In the genomic region with DNA sequence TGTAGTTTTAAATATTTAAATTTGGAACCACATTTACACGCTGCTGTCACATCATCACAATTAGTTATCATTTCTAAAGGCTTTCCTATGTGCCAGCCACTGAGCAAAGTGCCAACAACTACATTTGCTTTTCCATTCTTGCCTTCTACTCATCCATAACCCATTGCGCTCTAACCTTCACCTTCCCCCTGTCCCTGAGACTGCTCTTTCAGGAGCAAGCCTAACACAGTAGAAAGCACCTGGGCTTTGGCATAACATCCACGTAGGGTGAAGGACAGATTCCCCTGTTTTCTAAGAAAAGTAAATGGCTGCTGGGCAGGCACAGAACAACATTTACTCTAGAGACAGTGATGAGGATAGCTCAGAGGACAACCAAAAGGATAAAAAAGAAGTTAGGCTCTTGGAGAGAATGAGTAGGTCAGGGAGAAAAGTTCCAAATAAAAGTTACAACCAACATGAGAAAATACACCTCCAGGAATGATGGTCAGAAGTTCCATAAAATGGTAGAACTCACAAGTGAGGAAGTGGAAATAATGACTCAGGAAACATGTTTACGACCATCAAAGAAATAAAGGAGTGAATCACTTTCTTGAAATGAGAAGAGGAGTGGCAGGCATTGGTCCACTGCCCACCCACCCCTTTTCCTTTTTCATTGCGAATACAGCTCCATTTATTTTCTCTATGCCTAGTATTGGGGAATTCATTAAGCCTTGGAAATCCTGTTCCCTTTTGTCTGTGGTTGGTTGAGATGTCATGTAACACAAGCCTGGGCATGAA, we compare ENCODE assay signal across 12 cellular contexts.
A peak's percentile ranks its signal among the peaks of the same experiment; 100 is the strongest.
DNase-seq lines count a peak whose midpoint lies in the region; ATAC-seq, FAIRE-seq and TF ChIP-seq lines count a peak whose summit lies in the region.
"Had no signal": no experiment of that assay in that cellular context is flagged by ENCODE, and none has a peak within 500 bp of the region (broad histone marks: within the 10 kb centered on the region; RNA-seq: fewer than 3 reads in every experiment).

No MANE protein-coding gene starts in this region.

- H3K9me1 ChIP-seq in endothelial cell of umbilical vein (replicated peaks; ENCODE audit: control insufficient read depth, extremely low read depth, insufficient read depth, low read length): no peaks in the 10 kb centered on the region

- peak overlapping the region; percentile 83 for H3K4me3 Mint-ChIP-seq in activated naive CD4-positive, alpha-beta T cell treated with anti-CD3 and anti-CD28 coated beads, Interleukin-2, amount 50 U/mL, for 24 hours
- peak overlapping the region; percentile 59 to 76 for H3K4me3 Mint-ChIP-seq in stimulated activated naive CD8-positive, alpha-beta T cell treated with anti-CD3 and anti-CD28 coated beads, Interleukin-15, amount 100 ng/mL, for 72 hours

- H3K79me2 ChIP-seq in PC-3 (ENCODE audit: low read length): no peaks in the 10 kb centered on the region
- no peaks in the 10 kb centered on the region for H3K79me2 ChIP-seq in endothelial cell of umbilical vein (ENCODE audit: control insufficient read depth, insufficient read depth, low read length)

- peaks cover 20% of the 10 kb centered on the region for H3K4me1 Mint-ChIP-seq in activated naive CD4-positive, alpha-beta T cell treated with anti-CD3 and anti-CD28 coated beads, Interleukin-2, amount 50 U/mL, for 24 hours
- H3K4me1 Mint-ChIP-seq in stimulated activated naive CD8-positive, alpha-beta T cell treated with anti-CD3 and anti-CD28 coated beads, Interleukin-15, amount 100 ng/mL, for 72 hours: peaks cover 20% of the 10 kb centered on the region

- no peak overlapping the region for H3K4me3 ChIP-seq in PC-3 (ENCODE audit: low read length)
- no peak overlapping the region for H3K4me3 ChIP-seq in endothelial cell of umbilical vein (replicated peaks in 1 of 3; ENCODE audit: insufficient read depth in 1 of 3, low read depth in 1 of 3, low read length in 3 of 3)
- H3K4me3 ChIP-seq: SK-N-MC had no signal

- intact Hi-C loops in PC-3 (cut with micrococcal nuclease) (no loop called here), endothelial cell of umbilical vein (cut with micrococcal nuclease) (loop anchor here (2.0 kb wide), 1 partner anchor 56 kb away; no protein-coding TSS in a partner anchor), posterior cingulate gyrus (cut with DNase I) (loop anchor here (5.0 kb wide), 1 partner anchor 132 kb away; no protein-coding TSS in a partner anchor)

- no peak for TF ChIP-seq POLR2A in endothelial cell of umbilical vein (IDR thresholded peaks at IDR 0.05; ENCODE audit: low read depth, low read length)

- H3K27ac Mint-ChIP-seq in activated naive CD4-positive, alpha-beta T cell treated with anti-CD3 and anti-CD28 coated beads, Interleukin-2, amount 50 U/mL, for 24 hours: peak overlapping the region; percentile 97
- H3K27ac Mint-ChIP-seq in stimulated activated naive CD8-positive, alpha-beta T cell treated with anti-CD3 and anti-CD28 coated beads, Interleukin-15, amount 100 ng/mL, for 72 hours: peak overlapping the region; percentile 97 to 98

- peak; percentile 73 for FAIRE-seq in endothelial cell of umbilical vein (lab: Jason Lieb, UNC)

- no peak for ATAC-seq in PC-3
- peak; percentile 95 for ATAC-seq in stimulated activated naive CD8-positive, alpha-beta T cell treated with anti-CD3 and anti-CD28 coated beads, Interleukin-15, amount 100 ng/mL, for 72 hours

- BruUV-seq in PC-3 (replicated peaks; lab: Mats Ljungman, UMichigan) (no TSS peak), endothelial cell of umbilical vein (replicated peaks; lab: Mats Ljungman, UMichigan) (no TSS peak)

- peaks cover 3% of the 10 kb centered on the region for H3K36me3 Mint-ChIP-seq in activated naive CD4-positive, alpha-beta T cell treated with anti-CD3 and anti-CD28 coated beads, Interleukin-2, amount 50 U/mL, for 24 hours

- DNase-seq in activated naive CD4-positive, alpha-beta T cell treated with Interleukin-2 at 50 U/mL for 16 hours: no peak
- DNase-seq in PC-3: peak; percentile 78
- peak; percentile 74 for DNase-seq in endothelial cell of umbilical vein (ENCODE audit: low read depth, low spot score)
- peak; percentile 33 to 47 for DNase-seq in stimulated activated naive CD8-positive, alpha-beta T cell treated with anti-CD3 and anti-CD28 coated beads, Interleukin-15, amount 100 ng/mL, for 72 hours
- DNase-seq in posterior cingulate gyrus: no peak
- DNase-seq in NCI-H69 (lab: John Stamatoyannopoulos, UW): no peak
- no peak for DNase-seq in SW 1271 (lab: John Stamatoyannopoulos, UW)
- DNase-seq: NCI-H1105 treated with DMSO at 0.1 percent for 48 hours, NCI-H524, retina had no signal

- H3K9me3 ChIP-seq in PC-3 (ENCODE audit: low read length) (no peaks in the 10 kb centered on the region), endothelial cell of umbilical vein (replicated peaks; ENCODE audit: control insufficient read depth, insufficient read depth, low read length) (no peaks in the 10 kb centered on the region)

- H3K9ac ChIP-seq in PC-3 (ENCODE audit: low read length): no peak overlapping the region
- H3K9ac ChIP-seq in endothelial cell of umbilical vein (replicated peaks; ENCODE audit: extremely low read depth, insufficient read depth, low read length): no peak overlapping the region

- peaks cover 4% of the 10 kb centered on the region for H3K9me3 Mint-ChIP-seq in activated naive CD4-positive, alpha-beta T cell treated with anti-CD3 and anti-CD28 coated beads, Interleukin-2, amount 50 U/mL, for 24 hours
- peaks cover 10 to 16% of the 10 kb centered on the region in 2 donors for H3K9me3 Mint-ChIP-seq in stimulated activated naive CD8-positive, alpha-beta T cell treated with anti-CD3 and anti-CD28 coated beads, Interleukin-15, amount 100 ng/mL, for 72 hours

- dilution Hi-C loops in endothelial cell of umbilical vein (cut with MboI; ENCODE audit: extremely low pct_ligation_motif_present, low sequenced_read_pairs): no loop called here

- no peaks in the 10 kb centered on the region for H3K27me3 Mint-ChIP-seq in activated naive CD4-positive, alpha-beta T cell treated with anti-CD3 and anti-CD28 coated beads, Interleukin-2, amount 50 U/mL, for 24 hours
- H3K27me3 Mint-ChIP-seq in stimulated activated naive CD8-positive, alpha-beta T cell treated with anti-CD3 and anti-CD28 coated beads, Interleukin-15, amount 100 ng/mL, for 72 hours: peaks cover 8% of the 10 kb centered on the region

- H3K36me3 ChIP-seq in PC-3 (ENCODE audit: low read depth, low read length) (no peaks in the 10 kb centered on the region), endothelial cell of umbilical vein (ENCODE audit: control insufficient read depth in 2 of 2, extremely low read depth in 1 of 2, insufficient read depth in 2 of 2, low read length in 2 of 2) (no peaks in the 10 kb centered on the region)

- H3K9me2 ChIP-seq in PC-3 (replicated peaks; ENCODE audit: low read length): no peaks in the 10 kb centered on the region

- H3K27me3 ChIP-seq in PC-3 (ENCODE audit: low read length) (peaks cover 13% of the 10 kb centered on the region; the same call in 1 of the 2 replicates), endothelial cell of umbilical vein (ENCODE audit: control insufficient read depth in 2 of 2, insufficient read depth in 2 of 2, low read length in 2 of 2) (no peaks in the 10 kb centered on the region)

- H3K27ac ChIP-seq in PC-3 (ENCODE audit: low read length): no peak overlapping the region
- no peak overlapping the region for H3K27ac ChIP-seq in endothelial cell of umbilical vein (ENCODE audit: insufficient read depth, low read depth, low read length)
- H3K27ac ChIP-seq: SK-N-MC had no signal

- CTCF ChIA-PET in PC-3 (lab: Charles Lee) (no interaction called here), endothelial cell of umbilical vein (lab: Charles Lee) (interaction anchor here (0.7 to 1.3 kb wide), 2 partner anchors 8 to 10 kb away, joined by 3 to 4 read pairs; no protein-coding TSS in a partner anchor)

- H4K20me1 ChIP-seq in PC-3 (ENCODE audit: low read length): no peaks in the 10 kb centered on the region
- no peaks in the 10 kb centered on the region for H4K20me1 ChIP-seq in endothelial cell of umbilical vein (replicated peaks; ENCODE audit: control insufficient read depth, extremely low read depth, insufficient read depth, low read length)

- H2AFZ ChIP-seq in PC-3 (ENCODE audit: low read length) (no peak overlapping the region), endothelial cell of umbilical vein (ENCODE audit: low read depth, low read length) (peak overlapping the region; percentile 31)

- H3K4me2 ChIP-seq in PC-3 (ENCODE audit: low read length) (peak overlapping the region; percentile 24; the same call in 1 of the 2 replicates), endothelial cell of umbilical vein (ENCODE audit: insufficient read depth, low read length) (no peak overlapping the region)

- H3F3A ChIP-seq in PC-3 (ENCODE audit: low read length, unreplicated experiment): no peaks in the 10 kb centered on the region

- POLR2A ChIA-PET in PC-3 (lab: Charles Lee; ENCODE audit: unreplicated experiment) (no interaction called here), endothelial cell of umbilical vein (lab: Charles Lee) (no interaction called here)

- TF ChIP-seq CTCF in PC-3 (conservative IDR thresholded peaks at IDR 0.05; ENCODE audit: low read depth, low read length): no peak
- TF ChIP-seq CTCF in endothelial cell of umbilical vein (IDR thresholded peaks at IDR 0.05; ENCODE audit: extremely low read depth in 1 of 2, insufficient read depth in 1 of 2, low read depth in 1 of 2, low read length in 2 of 2): no peak

- H3K4me1 ChIP-seq in PC-3 (ENCODE audit: insufficient read depth, low read length): peaks cover 9% of the 10 kb centered on the region
- peaks cover 6% of the 10 kb centered on the region for H3K4me1 ChIP-seq in endothelial cell of umbilical vein (ENCODE audit: control insufficient read depth, extremely low read depth, insufficient read depth, low read length)

TF ChIP-seq in endothelial cell of umbilical vein, 7 proteins besides CTCF, POLR2A, EP300 and RAD21:
- TF ChIP-seq GATA2 (IDR thresholded peaks at IDR 0.05; ENCODE audit: insufficient read depth, insufficient read length, low read depth, low read length): no peak
- TF ChIP-seq, protein P1, sequence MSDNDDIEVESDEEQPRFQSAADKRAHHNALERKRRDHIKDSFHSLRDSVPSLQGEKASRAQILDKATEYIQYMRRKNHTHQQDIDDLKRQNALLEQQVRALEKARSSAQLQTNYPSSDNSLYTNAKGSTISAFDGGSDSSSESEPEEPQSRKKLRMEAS (IDR thresholded peaks at IDR 0.05; ENCODE audit: insufficient read depth, insufficient read length): no peak
- no peak for TF ChIP-seq MYC (IDR thresholded peaks at IDR 0.05; ENCODE audit: low read depth, low read length)
- no peak for TF ChIP-seq POLR2AphosphoS5 (IDR thresholded peaks at IDR 0.05; ENCODE audit: insufficient read depth, low read depth, low read length)
- peak; percentile 51 for TF ChIP-seq JUN (IDR thresholded peaks at IDR 0.05; ENCODE audit: borderline replicate concordance, insufficient read depth, insufficient read length, low read depth)
- no peak for TF ChIP-seq EZH2 (IDR thresholded peaks at IDR 0.05; ENCODE audit: borderline replicate concordance, low read depth, low read length, severe bottlenecking)
- peak; percentile 9 for TF ChIP-seq FOS (IDR thresholded peaks at IDR 0.05; ENCODE audit: borderline replicate concordance, insufficient read depth, low read length)

Comparison
In these comparisons a context has a peak if more than half of its experiments do, and no peak if none do; other contexts are left out.
1. DNase-seq: peak in PC-3 (single experiment), endothelial cell of umbilical vein (single experiment) and stimulated activated naive CD8-positive, alpha-beta T cell treated with anti-CD3 and anti-CD28 coated beads, Interleukin-15, amount 100 ng/mL, for 72 hours (2 of 2); none in activated naive CD4-positive, alpha-beta T cell treated with Interleukin-2 at 50 U/mL for 16 hours (single experiment), posterior cingulate gyrus (0 of 10), NCI-H69 (single experiment) and SW 1271 (0 of 2).